ENCODE assay signal across 1 cellular context in the genomic region with DNA sequence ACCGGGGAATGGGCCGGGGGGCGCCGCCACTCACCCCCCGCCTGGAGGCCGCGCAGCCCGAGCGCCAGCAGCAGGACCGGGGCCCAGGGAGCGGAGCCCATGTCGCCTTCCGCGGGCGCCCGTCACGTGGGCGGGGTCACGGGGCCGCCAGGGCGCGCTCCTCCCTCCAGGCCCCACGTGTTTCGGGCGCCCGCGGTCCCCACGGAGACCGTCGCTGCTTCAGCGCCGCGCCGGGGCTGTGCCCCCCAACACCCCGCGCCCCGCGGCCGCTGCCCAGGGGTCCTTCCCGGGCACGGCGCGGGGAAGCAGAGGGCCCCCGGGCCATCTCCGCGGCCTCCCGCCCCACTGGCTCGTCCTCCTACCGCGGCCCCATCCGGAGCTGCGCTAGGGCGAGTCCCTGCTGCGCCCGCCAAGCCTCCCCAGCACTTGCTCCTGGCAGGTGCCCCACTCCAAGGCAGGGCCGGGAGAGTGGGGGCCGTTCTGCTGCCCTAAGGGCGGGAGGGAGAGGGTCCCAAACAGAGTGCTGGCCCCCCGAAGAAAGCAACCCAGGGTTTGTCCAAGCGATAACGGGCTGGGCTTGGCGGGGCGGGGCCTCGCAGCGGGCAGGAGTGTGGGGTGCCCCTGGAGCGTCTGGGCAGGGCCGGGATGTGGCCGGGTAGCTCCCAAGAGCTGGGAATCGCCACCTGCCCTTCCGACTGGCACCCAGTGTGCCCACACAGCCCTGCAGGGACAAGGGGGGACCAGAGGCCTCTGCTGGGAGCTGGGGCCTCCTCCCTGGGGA.
TF ChIP-seq lines count a peak whose summit lies in the region.

A gene (minus strand): TSS at position 121 of the 781 bp plus-strand sequence. CDS start 20 bp downstream, at position 101.

TF ChIP-seq in GM12878, 131 proteins besides CTCF, POLR2A, EP300 and RAD21 (continued from another document):
- TF ChIP-seq, protein P1, sequence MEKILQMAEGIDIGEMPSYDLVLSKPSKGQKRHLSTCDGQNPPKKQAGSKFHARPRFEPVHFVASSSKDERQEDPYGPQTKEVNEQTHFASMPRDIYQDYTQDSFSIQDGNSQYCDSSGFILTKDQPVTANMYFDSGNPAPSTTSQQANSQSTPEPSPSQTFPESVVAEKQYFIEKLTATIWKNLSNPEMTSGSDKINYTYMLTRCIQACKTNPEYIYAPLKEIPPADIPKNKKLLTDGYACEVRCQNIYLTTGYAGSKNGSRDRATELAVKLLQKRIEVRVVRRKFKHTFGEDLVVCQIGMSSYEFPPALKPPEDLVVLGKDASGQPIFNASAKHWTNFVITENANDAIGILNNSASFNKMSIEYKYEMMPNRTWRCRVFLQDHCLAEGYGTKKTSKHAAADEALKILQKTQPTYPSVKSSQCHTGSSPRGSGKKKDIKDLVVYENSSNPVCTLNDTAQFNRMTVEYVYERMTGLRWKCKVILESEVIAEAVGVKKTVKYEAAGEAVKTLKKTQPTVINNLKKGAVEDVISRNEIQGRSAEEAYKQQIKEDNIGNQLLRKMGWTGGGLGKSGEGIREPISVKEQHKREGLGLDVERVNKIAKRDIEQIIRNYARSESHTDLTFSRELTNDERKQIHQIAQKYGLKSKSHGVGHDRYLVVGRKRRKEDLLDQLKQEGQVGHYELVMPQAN (conservative IDR thresholded peaks at IDR 0.05), result peak; percentile 96
- TF ChIP-seq YY1 (IDR thresholded peaks at IDR 0.05; ENCODE audit: low read depth, low read length) (peak; percentile 78), ZZZ3 (IDR thresholded peaks at IDR 0.05; ENCODE audit: control insufficient read depth, insufficient read length, low read depth) (no peak), CBX3 (IDR thresholded peaks at IDR 0.05; ENCODE audit: borderline replicate concordance, low read depth) (no peak), BRCA1 (IDR thresholded peaks at IDR 0.05; ENCODE audit: low read depth, low read length) (no peak), STAT1 (conservative IDR thresholded peaks at IDR 0.05) (no peak), ATF7 (IDR thresholded peaks at IDR 0.05; ENCODE audit: low read depth) (no peak), TBL1XR1 (IDR thresholded peaks at IDR 0.05; ENCODE audit: low read depth, low read length) (no peak), FOXK2 (IDR thresholded peaks at IDR 0.05) (no peak), MYB (IDR thresholded peaks at IDR 0.05; ENCODE audit: borderline replicate concordance, low read depth, low read length) (no peak), SIN3A (IDR thresholded peaks at IDR 0.05; ENCODE audit: low read depth, low read length) (peak; percentile 85), NFYA (IDR thresholded peaks at IDR 0.05; ENCODE audit: borderline replicate concordance, low read depth, low read length) (no peak), HDAC2 (IDR thresholded peaks at IDR 0.05) (no peak), SUZ12 (IDR thresholded peaks at IDR 0.05; ENCODE audit: unreplicated experiment) (no peak), IKZF1 (conservative IDR thresholded peaks at IDR 0.05) (peak; percentile 73), CREM (IDR thresholded peaks at IDR 0.05; ENCODE audit: low read depth) (no peak), SREBF1 (IDR thresholded peaks at IDR 0.05; ENCODE audit: low read length) (no peak), RCOR1 (conservative IDR thresholded peaks at IDR 0.05; ENCODE audit: low read depth, low read length) (no peak), ZNF274 (IDR thresholded peaks at IDR 0.05; ENCODE audit: insufficient read depth, insufficient read length) (no peak)
- TF ChIP-seq, protein P2, sequence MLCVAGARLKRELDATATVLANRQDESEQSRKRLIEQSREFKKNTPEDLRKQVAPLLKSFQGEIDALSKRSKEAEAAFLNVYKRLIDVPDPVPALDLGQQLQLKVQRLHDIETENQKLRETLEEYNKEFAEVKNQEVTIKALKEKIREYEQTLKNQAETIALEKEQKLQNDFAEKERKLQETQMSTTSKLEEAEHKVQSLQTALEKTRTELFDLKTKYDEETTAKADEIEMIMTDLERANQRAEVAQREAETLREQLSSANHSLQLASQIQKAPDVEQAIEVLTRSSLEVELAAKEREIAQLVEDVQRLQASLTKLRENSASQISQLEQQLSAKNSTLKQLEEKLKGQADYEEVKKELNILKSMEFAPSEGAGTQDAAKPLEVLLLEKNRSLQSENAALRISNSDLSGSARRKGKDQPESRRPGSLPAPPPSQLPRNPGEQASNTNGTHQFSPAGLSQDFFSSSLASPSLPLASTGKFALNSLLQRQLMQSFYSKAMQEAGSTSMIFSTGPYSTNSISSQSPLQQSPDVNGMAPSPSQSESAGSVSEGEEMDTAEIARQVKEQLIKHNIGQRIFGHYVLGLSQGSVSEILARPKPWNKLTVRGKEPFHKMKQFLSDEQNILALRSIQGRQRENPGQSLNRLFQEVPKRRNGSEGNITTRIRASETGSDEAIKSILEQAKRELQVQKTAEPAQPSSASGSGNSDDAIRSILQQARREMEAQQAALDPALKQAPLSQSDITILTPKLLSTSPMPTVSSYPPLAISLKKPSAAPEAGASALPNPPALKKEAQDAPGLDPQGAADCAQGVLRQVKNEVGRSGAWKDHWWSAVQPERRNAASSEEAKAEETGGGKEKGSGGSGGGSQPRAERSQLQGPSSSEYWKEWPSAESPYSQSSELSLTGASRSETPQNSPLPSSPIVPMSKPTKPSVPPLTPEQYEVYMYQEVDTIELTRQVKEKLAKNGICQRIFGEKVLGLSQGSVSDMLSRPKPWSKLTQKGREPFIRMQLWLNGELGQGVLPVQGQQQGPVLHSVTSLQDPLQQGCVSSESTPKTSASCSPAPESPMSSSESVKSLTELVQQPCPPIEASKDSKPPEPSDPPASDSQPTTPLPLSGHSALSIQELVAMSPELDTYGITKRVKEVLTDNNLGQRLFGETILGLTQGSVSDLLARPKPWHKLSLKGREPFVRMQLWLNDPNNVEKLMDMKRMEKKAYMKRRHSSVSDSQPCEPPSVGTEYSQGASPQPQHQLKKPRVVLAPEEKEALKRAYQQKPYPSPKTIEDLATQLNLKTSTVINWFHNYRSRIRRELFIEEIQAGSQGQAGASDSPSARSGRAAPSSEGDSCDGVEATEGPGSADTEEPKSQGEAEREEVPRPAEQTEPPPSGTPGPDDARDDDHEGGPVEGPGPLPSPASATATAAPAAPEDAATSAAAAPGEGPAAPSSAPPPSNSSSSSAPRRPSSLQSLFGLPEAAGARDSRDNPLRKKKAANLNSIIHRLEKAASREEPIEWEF (IDR thresholded peaks at IDR 0.05; ENCODE audit: insufficient replicate concordance, low read depth, low read length), result no peak
- TF ChIP-seq, protein P3, sequence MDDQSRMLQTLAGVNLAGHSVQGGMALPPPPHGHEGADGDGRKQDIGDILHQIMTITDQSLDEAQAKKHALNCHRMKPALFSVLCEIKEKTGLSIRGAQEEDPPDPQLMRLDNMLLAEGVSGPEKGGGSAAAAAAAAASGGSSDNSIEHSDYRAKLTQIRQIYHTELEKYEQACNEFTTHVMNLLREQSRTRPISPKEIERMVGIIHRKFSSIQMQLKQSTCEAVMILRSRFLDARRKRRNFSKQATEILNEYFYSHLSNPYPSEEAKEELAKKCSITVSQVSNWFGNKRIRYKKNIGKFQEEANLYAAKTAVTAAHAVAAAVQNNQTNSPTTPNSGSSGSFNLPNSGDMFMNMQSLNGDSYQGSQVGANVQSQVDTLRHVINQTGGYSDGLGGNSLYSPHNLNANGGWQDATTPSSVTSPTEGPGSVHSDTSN (IDR thresholded peaks at IDR 0.05; ENCODE audit: insufficient replicate concordance, low read depth, low read length), result no peak
- TF ChIP-seq, protein P4, sequence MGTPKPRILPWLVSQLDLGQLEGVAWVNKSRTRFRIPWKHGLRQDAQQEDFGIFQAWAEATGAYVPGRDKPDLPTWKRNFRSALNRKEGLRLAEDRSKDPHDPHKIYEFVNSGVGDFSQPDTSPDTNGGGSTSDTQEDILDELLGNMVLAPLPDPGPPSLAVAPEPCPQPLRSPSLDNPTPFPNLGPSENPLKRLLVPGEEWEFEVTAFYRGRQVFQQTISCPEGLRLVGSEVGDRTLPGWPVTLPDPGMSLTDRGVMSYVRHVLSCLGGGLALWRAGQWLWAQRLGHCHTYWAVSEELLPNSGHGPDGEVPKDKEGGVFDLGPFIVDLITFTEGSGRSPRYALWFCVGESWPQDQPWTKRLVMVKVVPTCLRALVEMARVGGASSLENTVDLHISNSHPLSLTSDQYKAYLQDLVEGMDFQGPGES (IDR thresholded peaks at IDR 0.05), result no peak
- TF ChIP-seq, protein P5, sequence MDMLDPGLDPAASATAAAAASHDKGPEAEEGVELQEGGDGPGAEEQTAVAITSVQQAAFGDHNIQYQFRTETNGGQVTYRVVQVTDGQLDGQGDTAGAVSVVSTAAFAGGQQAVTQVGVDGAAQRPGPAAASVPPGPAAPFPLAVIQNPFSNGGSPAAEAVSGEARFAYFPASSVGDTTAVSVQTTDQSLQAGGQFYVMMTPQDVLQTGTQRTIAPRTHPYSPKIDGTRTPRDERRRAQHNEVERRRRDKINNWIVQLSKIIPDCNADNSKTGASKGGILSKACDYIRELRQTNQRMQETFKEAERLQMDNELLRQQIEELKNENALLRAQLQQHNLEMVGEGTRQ (IDR thresholded peaks at IDR 0.05; ENCODE audit: borderline replicate concordance, low read depth, low read length), result peak; percentile 97
